9 cellular contexts compared by ENCODE assay signal in genomic region chr17:48012151-48012520, GRCh38. TPM values are rescaled to one million over a fixed set of nuclear protein-coding genes. Genes with fewer than 3 reads are reported as not detected.
DNase-seq lines count a peak whose midpoint lies in the region; ATAC-seq, FAIRE-seq and TF ChIP-seq lines count a peak whose summit lies in the region.
"Had no signal": no experiment of that assay in that cellular context is flagged by ENCODE, and none has a peak within 500 bp of the region (broad histone marks: within the 10 kb centered on the region; RNA-seq: fewer than 3 reads in every experiment).

No MANE protein-coding gene starts in this region.

- H3K27me3 ChIP-seq in bronchial epithelial cell (ENCODE audit: control insufficient read depth, insufficient read depth, low read length) (peaks cover 12% of the 10 kb centered on the region), left lung (peaks cover 10 to 81% of the 10 kb centered on the region in 2 donors)

- no peaks in the 10 kb centered on the region for H3K9me3 ChIP-seq in left lung

- CTCF ChIA-PET in GM10248 (lab: Yijun Ruan, JAX): interaction anchor here (0.9 to 14.2 kb wide), 8 partner anchors 8 to 68 kb away, joined by 3 to 305 read pairs (median 11); partner anchors contain the start of gene CDK5RAP3

- intact Hi-C loops in left lung (cut with DNase I): loop anchor here in 1 of 2 donors (10.0 kb wide), 1 partner anchor 67 kb away; the partner anchor contains the start of gene PNPO

- POLR2A ChIA-PET in GM10248 (lab: Yijun Ruan, JAX): interaction anchor here (0.7 kb wide), 1 partner anchor 168 kb away, joined by 3 read pairs; no protein-coding TSS in a partner anchor

- no peak overlapping the region for H3K27ac ChIP-seq in left lung

- H3K36me3 ChIP-seq in bronchial epithelial cell (ENCODE audit: control insufficient read depth, insufficient read depth, low read length) (no peaks in the 10 kb centered on the region), left lung (no peaks in the 10 kb centered on the region)

- peaks cover 8 to 21% of the 10 kb centered on the region in 2 donors for H3K4me1 ChIP-seq in left lung

- ATAC-seq in left lung (peak; percentile 73), GM19395 (IDR thresholded peaks at IDR 0.05; ENCODE audit: unreplicated experiment) (no peak)

- peak; percentile 89 for DNase-seq in GM10248 (ENCODE audit: extremely low spot score)
- DNase-seq in NCI-H1105 treated with DMSO at 0.1 percent for 48 hours (lab: John Stamatoyannopoulos, UW): peak; percentile 90
- DNase-seq in T-helper 9 cell: peak; percentile 52
- no peak for DNase-seq in bronchial epithelial cell (ENCODE audit: low read depth)
- peak in 1 of 2 donors; percentile 89 for DNase-seq in left lung
- peak; percentile 45 to 61 for DNase-seq in stimulated activated CD8-positive, alpha-beta memory T cell treated with anti-CD3 and anti-CD28 coated beads, Interleukin-2, amount 100 ng/mL, for 48 hours (ENCODE audit: low read depth in 2 of 2)
- no peak for DNase-seq in MV-4-11 (lab: John Stamatoyannopoulos, UW)

- no peak for TF ChIP-seq CTCF in GM10248 (IDR thresholded peaks at IDR 0.05; ENCODE audit: control extremely low read depth, extremely low read depth, low read depth, missing control alignments)
- no peak for TF ChIP-seq CTCF in bronchial epithelial cell (IDR thresholded peaks at IDR 0.05; ENCODE audit: insufficient read depth, low read length, severe bottlenecking)
- no peak for TF ChIP-seq CTCF in left lung (IDR thresholded peaks at IDR 0.05)

- peak overlapping the region; percentile 21 for H3K4me3 ChIP-seq in bronchial epithelial cell (ENCODE audit: low read depth, low read length)
- peak overlapping the region; percentile 9 to 24 for H3K4me3 ChIP-seq in left lung

- FAIRE-seq in bronchial epithelial cell (lab: Jason Lieb, UNC): no peak

RNA-seq across cellular contexts. Expression of gene COPZ2, which starts 25.5 kb away (rescaled TPM):
- total RNA-seq in bronchial epithelial cell: 8.2 and 21.4 TPM in 2 replicates
- total RNA-seq in left lung: 10 to 100 TPM; 25.9 to 48.6 TPM

RNA-seq across cellular contexts. Expression of gene NFE2L1, which starts 36.0 kb away (rescaled TPM):
- total RNA-seq in bronchial epithelial cell (84.2 and 176 TPM in 2 replicates), left lung (100 to 1,000 TPM; 165 to 173 TPM)

RNA-seq across cellular contexts. Expression of gene CDK5RAP3, which starts 41.2 kb away (rescaled TPM):
- total RNA-seq in bronchial epithelial cell: 77.1 and 89.8 TPM in 2 replicates
- 100 to 1,000 TPM; 144 to 149 TPM for total RNA-seq in left lung

RNA-seq across cellular contexts. Expression of gene PRR15L, which starts 54.5 kb away (rescaled TPM):
- total RNA-seq in bronchial epithelial cell: 1.6 and 9.1 TPM in 2 replicates
- total RNA-seq in left lung: 10 to 100 TPM; 39.1 to 56.2 TPM
- total RNA-seq: T-helper 2 cell treated with Interferon-gamma antibody and Interleukin-4, amounts not matched to agents 100 ng/mL and 5 ng/mL, for 36 hours had no signal

Comparison
In these comparisons a context has a peak if more than half of its experiments do, and no peak if none do; other contexts are left out.
1. DNase-seq: peak in GM10248 (single experiment), NCI-H1105 treated with DMSO at 0.1 percent for 48 hours (single experiment), T-helper 9 cell (single experiment) and stimulated activated CD8-positive, alpha-beta memory T cell treated with anti-CD3 and anti-CD28 coated beads, Interleukin-2, amount 100 ng/mL, for 48 hours (2 of 2); none in bronchial epithelial cell (single experiment) and MV-4-11 (single experiment).